ENCODE assay signal across 8 cellular contexts in the genomic region with DNA sequence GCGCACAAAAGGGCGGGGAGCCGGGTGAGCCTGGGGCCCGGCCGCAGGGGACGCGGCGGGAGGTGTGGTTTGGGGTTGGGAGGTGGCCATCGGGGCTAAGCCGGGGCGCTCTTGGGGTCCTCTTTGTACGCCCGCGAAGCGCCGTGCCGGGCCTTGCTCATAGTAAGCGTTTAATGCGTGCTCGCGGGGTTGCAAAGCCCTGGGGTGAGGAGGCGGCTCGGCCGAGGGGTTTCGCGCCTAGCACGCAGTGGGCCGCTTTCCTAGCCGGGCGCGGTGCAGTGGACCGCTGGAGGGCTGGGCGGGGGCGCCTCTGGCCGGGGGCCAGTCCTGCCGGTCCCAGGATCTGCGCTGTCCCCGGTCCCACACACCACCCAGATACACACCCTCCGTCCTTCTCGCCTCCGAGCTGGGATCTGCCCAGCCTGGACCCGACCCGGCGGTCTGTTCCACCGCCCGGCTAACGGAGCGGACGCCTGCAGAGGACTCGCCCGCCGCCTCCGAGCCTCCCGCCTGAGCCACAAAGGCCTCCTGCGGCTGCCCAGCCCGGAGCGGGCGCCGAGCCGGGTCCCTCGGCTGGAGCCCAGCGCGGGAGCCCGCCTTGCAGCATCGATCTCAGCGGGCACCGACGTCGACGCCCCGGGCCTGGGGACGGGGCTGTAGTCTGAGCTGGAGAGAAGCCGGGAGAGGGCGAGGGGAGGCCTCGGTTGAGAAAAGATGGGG. TPM values are rescaled to one million over a fixed set of nuclear protein-coding genes. Genes with fewer than 3 reads are reported as not detected.
A peak's percentile ranks its signal among the peaks of the same experiment; 100 is the strongest.
DNase-seq lines count a peak whose midpoint lies in the region; ATAC-seq and TF ChIP-seq lines count a peak whose summit lies in the region.

No MANE protein-coding gene starts in this region.

- TF ChIP-seq CTCF in RWPE2 (IDR thresholded peaks at IDR 0.05; ENCODE audit: poor library complexity, severe bottlenecking), result no peak
- no peak for TF ChIP-seq CTCF in osteoblast (IDR thresholded peaks at IDR 0.05; ENCODE audit: extremely low read depth, low read depth, low read length)

- H3K4me1 ChIP-seq in RWPE2 (ENCODE audit: insufficient read depth, poor library complexity, severe bottlenecking) (no peaks in the 10 kb centered on the region), osteoblast (ENCODE audit: insufficient read depth, low read length) (no peaks in the 10 kb centered on the region)

- H3K9me3 ChIP-seq in RWPE2 (ENCODE audit: severe bottlenecking) (no peaks in the 10 kb centered on the region), osteoblast (ENCODE audit: low read depth, low read length) (no peaks in the 10 kb centered on the region)

- DNase-seq in activated CD4-positive, alpha-beta T cell treated with anti-CD3 and anti-CD28 coated beads for 48 hours, result peak; percentile 28
- no peak for DNase-seq in activated CD4-positive, alpha-beta T cell treated with anti-CD3 and anti-CD28 coated beads for 1 hour
- DNase-seq in RWPE2 (ENCODE audit: low spot score) (no peak), osteoblast (ENCODE audit: insufficient read length, low spot score, missing footprints) (peak; percentile 90), cortex of kidney (lab: John Stamatoyannopoulos, UW) (no peak)
- DNase-seq in effector memory CD8-positive, alpha-beta T cell, result no peak

- peaks cover 66 to 89% of the 10 kb centered on the region in 2 donors for H3K27me3 Mint-ChIP-seq in effector memory CD8-positive, alpha-beta T cell

- H3K36me3 ChIP-seq in RWPE2 (ENCODE audit: low read depth) (no peaks in the 10 kb centered on the region), osteoblast (ENCODE audit: insufficient read depth, low read length) (no peaks in the 10 kb centered on the region)

- H3K4me3 ChIP-seq in RWPE2 (ENCODE audit: severe bottlenecking) (peak overlapping the region; percentile 15), osteoblast (ENCODE audit: insufficient read depth, low read length) (no peak overlapping the region)

- no peaks in the 10 kb centered on the region for H3K79me2 ChIP-seq in osteoblast (ENCODE audit: insufficient read depth, low read length)

- ATAC-seq in RWPE2 (ENCODE audit: low read depth) (peak; percentile 54), GM18517 (IDR thresholded peaks at IDR 0.05; ENCODE audit: unreplicated experiment) (no peak), HG03571 (IDR thresholded peaks at IDR 0.05; ENCODE audit: unreplicated experiment) (no peak)
- peak; percentile 30 for ATAC-seq in effector memory CD8-positive, alpha-beta T cell (replicated peaks)

- H3K27me3 ChIP-seq in RWPE2 (ENCODE audit: insufficient read depth, poor library complexity, severe bottlenecking) (peaks cover 89% of the 10 kb centered on the region), osteoblast (ENCODE audit: insufficient read depth, low read length) (peaks cover 85% of the 10 kb centered on the region)

- peaks cover 7 to 14% of the 10 kb centered on the region in 2 donors for H3K4me1 Mint-ChIP-seq in effector memory CD8-positive, alpha-beta T cell (ENCODE audit: low read depth in 2 of 2)

- H3K36me3 Mint-ChIP-seq in effector memory CD8-positive, alpha-beta T cell (ENCODE audit: insufficient read depth), result no peaks in the 10 kb centered on the region

- H3K4me3 Mint-ChIP-seq in effector memory CD8-positive, alpha-beta T cell, result peak overlapping the region; percentile 77 to 79

- H2AFZ ChIP-seq in osteoblast (ENCODE audit: low read length), result no peak overlapping the region

- H3K9me3 Mint-ChIP-seq in effector memory CD8-positive, alpha-beta T cell, result no peaks in the 10 kb centered on the region

- H3K27ac Mint-ChIP-seq in effector memory CD8-positive, alpha-beta T cell, result no peak overlapping the region

- H3K27ac ChIP-seq in RWPE2 (ENCODE audit: poor library complexity, severe bottlenecking), result no peak overlapping the region
- no peak overlapping the region for H3K27ac ChIP-seq in osteoblast (ENCODE audit: low read depth, low read length)

- peaks cover 2% of the 10 kb centered on the region for H4K20me1 ChIP-seq in osteoblast (ENCODE audit: insufficient read depth, low read length)

- no peak overlapping the region for H3K4me2 ChIP-seq in osteoblast (ENCODE audit: insufficient read depth, low read length)

RNA-seq across cellular contexts. Expression of a gene that starts 0.6 kb away (rescaled TPM):
- not detected in 2 replicates for total RNA-seq in osteoblast

Comparison
In these comparisons a context has a peak if more than half of its experiments do, and no peak if none do; other contexts are left out.
1. DNase-seq: peak in activated CD4-positive, alpha-beta T cell treated with anti-CD3 and anti-CD28 coated beads for 48 hours (single experiment) and osteoblast (single experiment); none in activated CD4-positive, alpha-beta T cell treated with anti-CD3 and anti-CD28 coated beads for 1 hour (single experiment), RWPE2 (single experiment), effector memory CD8-positive, alpha-beta T cell (0 of 3) and cortex of kidney (single experiment).
2. ATAC-seq: peak in RWPE2 (single experiment) and effector memory CD8-positive, alpha-beta T cell (single experiment); none in GM18517 (single experiment) and HG03571 (single experiment).